9 cellular contexts compared by ENCODE assay signal in the genomic region with DNA sequence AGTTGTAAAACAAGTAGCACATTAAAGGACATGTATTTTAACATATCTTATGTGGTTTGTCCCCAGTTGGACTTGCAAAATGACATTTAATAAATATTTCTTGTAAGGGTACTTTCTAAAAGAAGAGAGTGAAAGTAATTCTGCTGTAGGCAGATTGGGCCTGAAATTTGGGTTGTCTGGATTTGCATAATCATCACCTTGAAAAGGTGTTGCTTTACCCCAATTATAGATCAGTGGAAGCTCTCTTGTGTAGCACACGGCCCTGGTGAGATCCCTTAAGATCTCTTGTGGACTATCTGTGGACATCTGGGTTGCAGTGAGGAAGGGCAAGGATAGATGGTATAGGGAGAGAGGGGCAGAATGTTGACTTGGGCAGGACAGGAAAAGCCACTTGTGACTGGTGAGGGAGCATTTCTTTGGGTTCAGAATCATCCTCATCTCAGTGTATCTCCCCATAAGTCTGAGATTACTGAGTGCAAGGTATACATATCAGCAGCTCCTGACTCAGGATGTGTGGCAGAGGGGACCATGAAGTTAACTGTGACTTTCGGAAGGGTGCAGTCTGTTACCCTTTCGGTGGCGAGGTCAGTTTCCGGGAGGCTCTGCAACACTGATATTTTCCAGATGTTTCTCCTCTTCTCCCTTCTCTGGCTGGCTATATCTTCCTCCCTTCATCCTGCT. TPM values are rescaled to one million over a fixed set of nuclear protein-coding genes. Genes with fewer than 3 reads are reported as not detected.
DNase-seq lines count a peak whose midpoint lies in the region; ATAC-seq lines count a peak whose summit lies in the region.
"Had no signal": no experiment of that assay in that cellular context is flagged by ENCODE, and none has a peak within 500 bp of the region (broad histone marks: within the 10 kb centered on the region; RNA-seq: fewer than 3 reads in every experiment).

No MANE protein-coding gene starts in this region.

- H3K4me3 Mint-ChIP-seq in activated T-cell treated with anti-CD3 and anti-CD28 coated beads, Interleukin-2, amount 50 U/mL, for 24 hours, result peak overlapping the region; percentile 99
- peak overlapping the region; percentile 75 to 88 (median 87) for H3K4me3 Mint-ChIP-seq in T-cell
- peak overlapping the region; percentile 99 for H3K4me3 Mint-ChIP-seq in stimulated activated naive CD8-positive, alpha-beta T cell treated with anti-CD3 and anti-CD28 coated beads, Interleukin-15, Interleukin-2, amounts not matched to agents 100 ng/mL and 50 ng/mL, for 24 hours

- peaks cover 55% of the 10 kb centered on the region for H3K36me3 Mint-ChIP-seq in activated T-cell treated with anti-CD3 and anti-CD28 coated beads, Interleukin-2, amount 50 U/mL, for 24 hours (ENCODE audit: low read depth)
- H3K36me3 Mint-ChIP-seq in T-cell, result peaks cover 11% of the 10 kb centered on the region
- H3K36me3 Mint-ChIP-seq in stimulated activated naive CD8-positive, alpha-beta T cell treated with anti-CD3 and anti-CD28 coated beads, Interleukin-15, Interleukin-2, amounts not matched to agents 100 ng/mL and 50 ng/mL, for 24 hours (ENCODE audit: low read depth), result peaks cover 53% of the 10 kb centered on the region

- peak overlapping the region; percentile 92 for H3K27ac Mint-ChIP-seq in activated T-cell treated with anti-CD3 and anti-CD28 coated beads, Interleukin-2, amount 50 U/mL, for 24 hours
- H3K27ac Mint-ChIP-seq in T-cell, result peak overlapping the region; percentile 87 to 89
- H3K27ac Mint-ChIP-seq in stimulated activated naive CD8-positive, alpha-beta T cell treated with anti-CD3 and anti-CD28 coated beads, Interleukin-15, Interleukin-2, amounts not matched to agents 100 ng/mL and 50 ng/mL, for 24 hours, result peak overlapping the region; percentile 93

- ATAC-seq in HG02852 (IDR thresholded peaks at IDR 0.05; ENCODE audit: unreplicated experiment) (peak; percentile 51), T-cell (replicated peaks in 1 of 4) (peak; percentile 44 to 55 (median 48))
- ATAC-seq: heart left ventricle had no signal

- CTCF ChIA-PET in T-cell (lab: Charles Lee), result interaction anchor here in 1 of 2 donors (0.6 to 1.9 kb wide), 4 partner anchors 13 to 166 kb away, joined by 3 to 17 read pairs (median 4); no protein-coding TSS in a partner anchor

- no peak for DNase-seq in activated T-cell treated with anti-CD3 and anti-CD28 coated beads, Interleukin-2, amount 50 U/mL, for 24 hours
- DNase-seq in activated T-cell treated with anti-CD3 and anti-CD28 coated beads, Interleukin-2, amount 50 U/mL, for 48 hours, result no peak
- DNase-seq in T-cell (peak in 1 of 34 experiments; percentile 23), NCI-H1417 treated with DMSO at 0.1 percent for 48 hours (lab: John Stamatoyannopoulos, UW) (no peak), superior temporal gyrus (ENCODE audit: extremely low spot score) (no peak), DMS53 (lab: John Stamatoyannopoulos, UW) (no peak)
- DNase-seq: heart left ventricle had no signal

- H3K4me1 Mint-ChIP-seq in activated T-cell treated with anti-CD3 and anti-CD28 coated beads, Interleukin-2, amount 50 U/mL, for 24 hours (ENCODE audit: low read depth), result peaks cover 68% of the 10 kb centered on the region
- peaks cover 86 to 95% (median 93%) of the 10 kb centered on the region in 3 donors for H3K4me1 Mint-ChIP-seq in T-cell
- H3K4me1 Mint-ChIP-seq in stimulated activated naive CD8-positive, alpha-beta T cell treated with anti-CD3 and anti-CD28 coated beads, Interleukin-15, Interleukin-2, amounts not matched to agents 100 ng/mL and 50 ng/mL, for 24 hours (ENCODE audit: low read depth), result peaks cover 86% of the 10 kb centered on the region

- POLR2A ChIA-PET in T-cell (lab: Charles Lee), result no interaction called here

- no peaks in the 10 kb centered on the region for H3K9me3 Mint-ChIP-seq in activated T-cell treated with anti-CD3 and anti-CD28 coated beads, Interleukin-2, amount 50 U/mL, for 24 hours
- no peaks in the 10 kb centered on the region for H3K9me3 Mint-ChIP-seq in T-cell
- H3K9me3 Mint-ChIP-seq in stimulated activated naive CD8-positive, alpha-beta T cell treated with anti-CD3 and anti-CD28 coated beads, Interleukin-15, Interleukin-2, amounts not matched to agents 100 ng/mL and 50 ng/mL, for 24 hours, result no peaks in the 10 kb centered on the region

- no peaks in the 10 kb centered on the region for H3K27me3 Mint-ChIP-seq in activated T-cell treated with anti-CD3 and anti-CD28 coated beads, Interleukin-2, amount 50 U/mL, for 24 hours
- H3K27me3 Mint-ChIP-seq in T-cell, result no peaks in the 10 kb centered on the region
- H3K27me3 Mint-ChIP-seq in stimulated activated naive CD8-positive, alpha-beta T cell treated with anti-CD3 and anti-CD28 coated beads, Interleukin-15, Interleukin-2, amounts not matched to agents 100 ng/mL and 50 ng/mL, for 24 hours, result no peaks in the 10 kb centered on the region

RNA-seq across cellular contexts. Expression of gene TNFAIP8, which starts 2.0 kb away (rescaled TPM):
- 100 to 1,000 TPM; 128 to 145 (median 135) TPM for total RNA-seq in T-cell
